In genomic region chr11:118437736-118438125, GRCh38 we compare ENCODE assay signal across 8 cellular contexts. TPM values are rescaled to one million over a fixed set of nuclear protein-coding genes. Genes with fewer than 3 reads are reported as not detected.
DNase-seq lines count a peak whose midpoint lies in the region; ATAC-seq and TF ChIP-seq lines count a peak whose summit lies in the region.

No MANE protein-coding gene starts in this region.

- H3K36me3 Mint-ChIP-seq in activated naive CD4-positive, alpha-beta T cell treated with anti-CD3 and anti-CD28 coated beads for 36 hours (ENCODE audit: low read depth) = peaks cover 14% of the 10 kb centered on the region

- no peaks in the 10 kb centered on the region for H3K27me3 ChIP-seq in right cardiac atrium (ENCODE audit: control insufficient read depth, insufficient read depth)

- peak overlapping the region; percentile 88 for H3K4me3 Mint-ChIP-seq in activated naive CD4-positive, alpha-beta T cell treated with anti-CD3 and anti-CD28 coated beads for 36 hours

- WGBS in right cardiac atrium = 0% methylated on average over 5 of the region's 5 CpGs

- ATAC-seq in right cardiac atrium (no peak), HG03565 (IDR thresholded peaks at IDR 0.05; ENCODE audit: unreplicated experiment) (no peak), GM19324 (IDR thresholded peaks at IDR 0.05; ENCODE audit: low FRiP score, unreplicated experiment) (no peak)

- H3K9me3 Mint-ChIP-seq in activated naive CD4-positive, alpha-beta T cell treated with anti-CD3 and anti-CD28 coated beads for 36 hours = no peaks in the 10 kb centered on the region

- peak; percentile 38 for DNase-seq in GM13976 (ENCODE audit: low spot score)
- DNase-seq in NCI-H510A treated with DMSO at 0.1 percent for 48 hours (lab: John Stamatoyannopoulos, UW) = peak; percentile 54
- DNase-seq in activated naive CD4-positive, alpha-beta T cell treated with anti-CD3 and anti-CD28 coated beads for 36 hours = peak; percentile 52
- DNase-seq in right cardiac atrium = no peak
- DNase-seq in retina = peak; percentile 75
- DNase-seq in cerebellum (ENCODE audit: low spot score) = no peak

- H3K27ac Mint-ChIP-seq in activated naive CD4-positive, alpha-beta T cell treated with anti-CD3 and anti-CD28 coated beads for 36 hours = peak overlapping the region; percentile 98

- peak overlapping the region; percentile 84 for H3K4me3 ChIP-seq in right cardiac atrium (ENCODE audit: low read length)

- no peak for TF ChIP-seq CTCF in GM13976 (IDR thresholded peaks at IDR 0.05; ENCODE audit: borderline replicate concordance, control extremely low read depth, extremely low read depth, insufficient read depth, missing control alignments)

- peaks cover 45% of the 10 kb centered on the region for H3K4me1 Mint-ChIP-seq in activated naive CD4-positive, alpha-beta T cell treated with anti-CD3 and anti-CD28 coated beads for 36 hours (ENCODE audit: low read depth)

- H3K4me1 ChIP-seq in right cardiac atrium (ENCODE audit: control insufficient read depth, insufficient read depth, low read length) = peaks cover 3% of the 10 kb centered on the region

- intact Hi-C loops in activated naive CD4-positive, alpha-beta T cell treated with anti-CD3 and anti-CD28 coated beads for 36 hours (cut with micrococcal nuclease) = loop anchor here (1.0 to 10.0 kb wide), 11 partner anchors 25 to 623 kb away; partner anchors contain the start of genes BCL9L, CD3D and CD3E
- intact Hi-C loops in right cardiac atrium (cut with DNase I) = loop anchor here in 1 of 4 donors (5.0 kb wide), 1 partner anchor 35 kb away; the partner anchor contains the start of gene ATP5MG

- no peaks in the 10 kb centered on the region for H3K9me3 ChIP-seq in right cardiac atrium (ENCODE audit: control insufficient read depth, low read length)

- in situ Hi-C loops in GM13976 (cut with MboI; ENCODE audit: low sequenced_read_pairs, unreplicated experiment) = no loop called here

- H3K27ac ChIP-seq in right cardiac atrium (ENCODE audit: low read length) = peak overlapping the region; percentile 1

- CTCF ChIA-PET in activated naive CD4-positive, alpha-beta T cell treated with anti-CD3 and anti-CD28 coated beads for 36 hours (lab: Charles Lee) = no interaction called here

- no peaks in the 10 kb centered on the region for H3K27me3 Mint-ChIP-seq in activated naive CD4-positive, alpha-beta T cell treated with anti-CD3 and anti-CD28 coated beads for 36 hours (ENCODE audit: low read depth)

RNA-seq across cellular contexts. Expression of gene KMT2A, which starts 1.4 kb away (rescaled TPM):
- 10 to 100 TPM; 68.4 to 68.5 TPM for total RNA-seq in activated naive CD4-positive, alpha-beta T cell treated with anti-CD3 and anti-CD28 coated beads for 36 hours
- total RNA-seq in right cardiac atrium (10 to 100 TPM; 26.9 to 32.7 (median 27.7) TPM), cerebellum (111 TPM)
- 9.1 TPM for polyA plus RNA-seq in right cardiac atrium

RNA-seq across cellular contexts. Expression of gene ATP5MG, which starts 36.3 kb away (rescaled TPM):
- total RNA-seq in activated naive CD4-positive, alpha-beta T cell treated with anti-CD3 and anti-CD28 coated beads for 36 hours = 100 to 1,000 TPM; 279 to 284 TPM
- total RNA-seq in right cardiac atrium (100 to 1,000 TPM; 500 to 709 (median 601) TPM), cerebellum (56.3 TPM)
- 666 TPM for polyA plus RNA-seq in right cardiac atrium

Comparison
In these comparisons a context has a peak if more than half of its experiments do, and no peak if none do; other contexts are left out.
1. DNase-seq: peak in GM13976 (single experiment), NCI-H510A treated with DMSO at 0.1 percent for 48 hours (single experiment), activated naive CD4-positive, alpha-beta T cell treated with anti-CD3 and anti-CD28 coated beads for 36 hours (single experiment) and retina (single experiment); none in right cardiac atrium (0 of 3) and cerebellum (single experiment).